ENCODE assay signal across 8 cellular contexts in genomic region chr9:36401179-36401740, GRCh38. TPM values are rescaled to one million over a fixed set of nuclear protein-coding genes. Genes with fewer than 3 reads are reported as not detected.
DNase-seq lines count a peak whose midpoint lies in the region; ATAC-seq and TF ChIP-seq lines count a peak whose summit lies in the region.

No MANE protein-coding gene starts in this region.

- peak overlapping the region; percentile 93 for H2BK120ac ChIP-seq in trophoblast cell (ENCODE audit: insufficient read depth, low read length, poor library complexity)

- H3K4me2 ChIP-seq in trophoblast cell (ENCODE audit: low read length), result peak overlapping the region; percentile 78

- peaks cover 4 to 12% of the 10 kb centered on the region in 2 donors for H3K4me1 ChIP-seq in adrenal gland (replicated peaks in 1 of 2)
- H3K4me1 ChIP-seq in trophoblast cell (ENCODE audit: control insufficient read depth in 1 of 2, insufficient read depth in 2 of 2, low read length in 2 of 2), result no peaks in the 10 kb centered on the region

- DNase-seq in COLO829 (ENCODE audit: low spot score) (peak; percentile 93), NCI-H774 (lab: John Stamatoyannopoulos, UW) (peak; percentile 77), adrenal gland (peak in 5 of 7 donors; percentile 72 to 82 (median 76)), left cardiac atrium (no peak), trophoblast cell (peak; percentile 69 to 74), NAMALWA (ENCODE audit: low spot score) (no peak)

- H4K8ac ChIP-seq in trophoblast cell (ENCODE audit: low read depth, low read length), result peak overlapping the region; percentile 98

- H4K12ac ChIP-seq in trophoblast cell (ENCODE audit: low read depth, low read length), result peak overlapping the region; percentile 86

- no peak overlapping the region for H2BK12ac ChIP-seq in trophoblast cell (ENCODE audit: low read length)

- H4K91ac ChIP-seq in trophoblast cell (ENCODE audit: low read depth, low read length), result peak overlapping the region; percentile 94

- H3K27ac ChIP-seq in adrenal gland (peak overlapping the region; percentile 80 to 97 (median 89)), trophoblast cell (ENCODE audit: low read depth, low read length) (peak overlapping the region; percentile 96)

- no peak overlapping the region for H2AK5ac ChIP-seq in trophoblast cell (ENCODE audit: low read length)

- peak overlapping the region; percentile 82 for H3K4ac ChIP-seq in trophoblast cell (ENCODE audit: low read depth, low read length)

- intact Hi-C loops in adrenal gland (cut with DNase I), result no loop called here
- intact Hi-C loops in left cardiac atrium (cut with DNase I), result loop anchor here (5.0 kb wide), 3 partner anchors 46 to 156 kb away; no protein-coding TSS in a partner anchor

- H3K79me1 ChIP-seq in trophoblast cell (ENCODE audit: low read length), result peaks cover 9% of the 10 kb centered on the region

- WGBS in adrenal gland, 4 donors, result 1 to 2% (median 1%) methylated on average over 12 to 32 of the region's 32 CpGs
- no CpG with 5 or more reads among the region's 32 CpGs for WGBS in trophoblast cell (ENCODE audit: extremely low coverage, insufficient coverage, insufficient read length)

- peak overlapping the region; percentile 97 for H2AFZ ChIP-seq in trophoblast cell (ENCODE audit: insufficient read depth, low read length, poor library complexity)

- H3K9me3 ChIP-seq in adrenal gland (replicated peaks in 1 of 3) (no peaks in the 10 kb centered on the region), trophoblast cell (ENCODE audit: insufficient read depth, low read depth, low read length) (no peaks in the 10 kb centered on the region)

- H3K4me3 ChIP-seq in adrenal gland (peak overlapping the region in 3 of 4 donors; percentile 71 to 98 (median 97)), trophoblast cell (ENCODE audit: low read depth, low read length) (peak overlapping the region; percentile 99)

- no peak overlapping the region for H3K23ac ChIP-seq in trophoblast cell (ENCODE audit: low read length)

- H3K27me3 ChIP-seq in adrenal gland, result no peaks in the 10 kb centered on the region
- H3K27me3 ChIP-seq in trophoblast cell (ENCODE audit: insufficient read depth, low read length), result no peaks in the 10 kb centered on the region

- H3K14ac ChIP-seq in trophoblast cell (ENCODE audit: low read length), result peak overlapping the region; percentile 97

- ATAC-seq in GM19023 (IDR thresholded peaks at IDR 0.05; ENCODE audit: unreplicated experiment) (peak; percentile 67), HG03095 (IDR thresholded peaks at IDR 0.05; ENCODE audit: unreplicated experiment) (peak; percentile 49), left cardiac atrium (peak; percentile 94 to 95)

- H3K18ac ChIP-seq in trophoblast cell (ENCODE audit: low read length), result peak overlapping the region; percentile 99

- H3K36me3 ChIP-seq in adrenal gland (replicated peaks in 1 of 2) (no peaks in the 10 kb centered on the region), trophoblast cell (ENCODE audit: control insufficient read depth in 1 of 2, insufficient read depth in 2 of 2, low read length in 2 of 2) (no peaks in the 10 kb centered on the region)

- TF ChIP-seq CTCF in adrenal gland (IDR thresholded peaks at IDR 0.05), result no peak

- no peak for TF ChIP-seq POLR2A in adrenal gland (IDR thresholded peaks at IDR 0.05)

- H3K9ac ChIP-seq in trophoblast cell (ENCODE audit: low read length), result peak overlapping the region; percentile 92

- peaks cover 13% of the 10 kb centered on the region for H3K79me2 ChIP-seq in trophoblast cell (ENCODE audit: control insufficient read depth, insufficient read depth, low read length, poor library complexity)

- peak overlapping the region; percentile 96 for H2BK5ac ChIP-seq in trophoblast cell (ENCODE audit: low read depth, low read length, poor library complexity)

RNA-seq across cellular contexts. Expression of gene RNF38, which starts 1.2 kb away (rescaled TPM):
- 10 to 100 TPM; 14.9 to 43.7 (median 33.3) TPM for total RNA-seq in adrenal gland
- polyA plus RNA-seq in adrenal gland, result 10 to 100 TPM in 1 of 3 donors, 1 to 10 TPM in 2; 5.4 to 19.1 (median 9.3) TPM
- total RNA-seq in left cardiac atrium, result 10 to 100 TPM; 25.4 to 29.6 TPM
- 61.8 and 63.0 TPM in 2 replicates for polyA plus RNA-seq in trophoblast cell (2013)

Comparison
In these comparisons a context has a peak if more than half of its experiments do, and no peak if none do; other contexts are left out.
1. DNase-seq: peak in COLO829 (single experiment), NCI-H774 (single experiment), adrenal gland (5 of 7) and trophoblast cell (2 of 2); none in left cardiac atrium (single experiment) and NAMALWA (single experiment).
2. intact Hi-C loops: an anchor here in left cardiac atrium (5.0 kb wide); none called in adrenal gland.
3. Peak in every context shown above with its lines, with median percentiles within 50 percentile points of each other: ATAC-seq.